13 cellular contexts compared by ENCODE assay signal in genomic region chr5:125005287-125005686, GRCh38.
DNase-seq lines count a peak whose midpoint lies in the region; ATAC-seq and TF ChIP-seq lines count a peak whose summit lies in the region.
"Had no signal": no experiment of that assay in that cellular context is flagged by ENCODE, and none has a peak within 500 bp of the region (broad histone marks: within the 10 kb centered on the region; RNA-seq: fewer than 3 reads in every experiment).

No MANE protein-coding gene starts in this region.

- DNase-seq in Ammon's horn (ENCODE audit: low spot score) (peak; percentile 6), prostate gland (ENCODE audit: low spot score) (no peak), HPDE6-E6E7 (ENCODE audit: extremely low spot score) (no peak)
- DNase-seq in stimulated activated CD4-positive, alpha-beta T cell treated with anti-CD3 and anti-CD28 coated beads, Interleukin-12 subunit alpha, Interleukin-12 subunit beta, amount 100 ng/mL, for 4 hours, result no peak
- no peak for DNase-seq in activated CD8-positive, alpha-beta memory T cell treated with anti-CD3 and anti-CD28 coated beads, Interleukin-2, amount 10 ng/mL, durations not matched to agents 7 days and 5 days
- DNase-seq: activated CD4-positive, CD25-positive, alpha-beta regulatory T cell; activated T-cell treated with anti-CD3 and anti-CD28 coated beads, Interleukin-2, amount 50 U/mL, for 24 hours; EL; transverse colon had no signal

- H3K36me3 ChIP-seq in prostate gland, result no peaks in the 10 kb centered on the region
- H3K36me3 ChIP-seq: transverse colon had no signal

- no peaks in the 10 kb centered on the region for H3K9me3 ChIP-seq in prostate gland
- H3K9me3 ChIP-seq: transverse colon had no signal

- ATAC-seq in GM19372 (IDR thresholded peaks at IDR 0.05; ENCODE audit: low read depth, unreplicated experiment), result peak; percentile 40
- ATAC-seq in HG03135 (IDR thresholded peaks at IDR 0.05; ENCODE audit: unreplicated experiment), result peak; percentile 61
- no peak for ATAC-seq in activated CD8-positive, alpha-beta memory T cell treated with anti-CD3 and anti-CD28 coated beads, Interleukin-2, amount 10 ng/mL, durations not matched to agents 7 days and 5 days
- ATAC-seq: Right ventricle myocardium inferior had no signal

- H3K4me1 ChIP-seq in prostate gland (replicated peaks), result no peaks in the 10 kb centered on the region
- H3K4me1 ChIP-seq: transverse colon had no signal

- TF ChIP-seq CTCF in VCaP (conservative IDR thresholded peaks at IDR 0.05) (no peak), prostate gland (IDR thresholded peaks at IDR 0.05) (no peak)

- no peak overlapping the region for H3K4me3 ChIP-seq in prostate gland
- H3K4me3 ChIP-seq: transverse colon had no signal

- intact Hi-C loops in prostate gland (cut with DNase I), result no loop called here

- CTCF ChIA-PET in activated CD8-positive, alpha-beta memory T cell treated with anti-CD3 and anti-CD28 coated beads, Interleukin-2, amount 10 ng/mL, durations not matched to agents 7 days and 5 days (lab: Charles Lee), result no interaction called here

- H3K27ac Mint-ChIP-seq in activated CD8-positive, alpha-beta memory T cell treated with anti-CD3 and anti-CD28 coated beads, Interleukin-2, amount 10 ng/mL, durations not matched to agents 7 days and 5 days, result no peak overlapping the region
- H3K27ac Mint-ChIP-seq: activated T-cell treated with anti-CD3 and anti-CD28 coated beads, Interleukin-2, amount 50 U/mL, for 24 hours had no signal

- TF ChIP-seq POLR2A in prostate gland (IDR thresholded peaks at IDR 0.05), result no peak

- peaks cover 3% of the 10 kb centered on the region for H3K9me3 Mint-ChIP-seq in activated CD8-positive, alpha-beta memory T cell treated with anti-CD3 and anti-CD28 coated beads, Interleukin-2, amount 10 ng/mL, durations not matched to agents 7 days and 5 days (ENCODE audit: low read depth)

- WGBS in prostate gland, result 29% methylated on average over 4 of the region's 4 CpGs

- no peaks in the 10 kb centered on the region for H3K4me1 Mint-ChIP-seq in activated CD8-positive, alpha-beta memory T cell treated with anti-CD3 and anti-CD28 coated beads, Interleukin-2, amount 10 ng/mL, durations not matched to agents 7 days and 5 days

- H3K27me3 Mint-ChIP-seq in activated CD8-positive, alpha-beta memory T cell treated with anti-CD3 and anti-CD28 coated beads, Interleukin-2, amount 10 ng/mL, durations not matched to agents 7 days and 5 days, result no peaks in the 10 kb centered on the region
- H3K27me3 Mint-ChIP-seq: activated T-cell treated with anti-CD3 and anti-CD28 coated beads, Interleukin-2, amount 50 U/mL, for 24 hours had no signal

- no peaks in the 10 kb centered on the region for H3K36me3 Mint-ChIP-seq in activated CD8-positive, alpha-beta memory T cell treated with anti-CD3 and anti-CD28 coated beads, Interleukin-2, amount 10 ng/mL, durations not matched to agents 7 days and 5 days

- no peaks in the 10 kb centered on the region for H3K27me3 ChIP-seq in prostate gland (replicated peaks; ENCODE audit: insufficient read depth)
- H3K27me3 ChIP-seq: transverse colon had no signal

- no peak overlapping the region for H3K4me3 Mint-ChIP-seq in activated CD8-positive, alpha-beta memory T cell treated with anti-CD3 and anti-CD28 coated beads, Interleukin-2, amount 10 ng/mL, durations not matched to agents 7 days and 5 days
- H3K4me3 Mint-ChIP-seq: activated T-cell treated with anti-CD3 and anti-CD28 coated beads, Interleukin-2, amount 50 U/mL, for 24 hours had no signal

- peak overlapping the region; percentile 70 for H3K27ac ChIP-seq in VCaP
- no peak overlapping the region for H3K27ac ChIP-seq in prostate gland
- H3K27ac ChIP-seq: transverse colon had no signal
